In genomic region chr5:10768304-10768899, GRCh38 we compare ENCODE assay signal across 22 cellular contexts. TPM values are rescaled to one million over a fixed set of nuclear protein-coding genes. Genes with fewer than 3 reads are reported as not detected.
DNase-seq lines count a peak whose midpoint lies in the region; ATAC-seq and TF ChIP-seq lines count a peak whose summit lies in the region.
"Had no signal": no experiment of that assay in that cellular context is flagged by ENCODE, and none has a peak within 500 bp of the region (broad histone marks: within the 10 kb centered on the region; RNA-seq: fewer than 3 reads in every experiment).

No MANE protein-coding gene starts in this region.

- peak overlapping the region; percentile 17; the same call in 1 of the 2 replicates for H3K4me2 ChIP-seq in OCI-LY3 (ENCODE audit: low read length)
- H3K4me2 ChIP-seq: BLaER1, GM23338 had no signal

- no peaks in the 10 kb centered on the region for H3K79me2 ChIP-seq in OCI-LY3 (ENCODE audit: low read length)

- H3K27me3 ChIP-seq in OCI-LY3 (ENCODE audit: low read depth, low read length) (no peaks in the 10 kb centered on the region), esophagus muscularis mucosa (no peaks in the 10 kb centered on the region)
- H3K27me3 ChIP-seq: BLaER1, MG63, SJSA1 had no signal

- no peak for TF ChIP-seq EP300 in esophagus muscularis mucosa (IDR thresholded peaks at IDR 0.05)

- H3K9me3 Mint-ChIP-seq in activated CD8-positive, alpha-beta memory T cell treated with anti-CD3 and anti-CD28 coated beads, Interleukin-2, amount 10 ng/mL, durations not matched to agents 7 days and 5 days (ENCODE audit: low read depth) = no peaks in the 10 kb centered on the region
- H3K9me3 Mint-ChIP-seq in stimulated activated naive B cell treated with anti-CD40 and anti-IgM and Interleukin-4, amounts not matched to agents 10 μg/mL and 1 μg/mL and 100 μg/mL, for 72 hours = no peaks in the 10 kb centered on the region
- H3K9me3 Mint-ChIP-seq in natural killer cell treated with Interleukin-12 subunit alpha and Interleukin-12 subunit beta and Interleukin-15 and Interleukin-18, amount 100 ng/mL, for 72 hours = no peaks in the 10 kb centered on the region
- H3K9me3 Mint-ChIP-seq: CD4-positive, alpha-beta T cell; GM23338; H9 had no signal

- DNase-seq in activated CD8-positive, alpha-beta memory T cell treated with anti-CD3 and anti-CD28 coated beads, Interleukin-2, amount 10 ng/mL, durations not matched to agents 7 days and 5 days = peak; percentile 1
- no peak for DNase-seq in activated CD8-positive, alpha-beta memory T cell treated with anti-CD3 and anti-CD28 coated beads for 24 hours
- peak; percentile 34 for DNase-seq in NB4 (ENCODE audit: low read depth)
- no peak for DNase-seq in stimulated activated naive B cell treated with anti-CD40 and anti-IgM and Interleukin-4, amounts not matched to agents 10 μg/mL and 1 μg/mL and 100 μg/mL, for 72 hours
- DNase-seq in esophagus muscularis mucosa (ENCODE audit: extremely low spot score) = no peak
- no peak for DNase-seq in natural killer cell treated with Interleukin-12 subunit alpha and Interleukin-12 subunit beta and Interleukin-15 and Interleukin-18, amount 100 ng/mL, for 72 hours (ENCODE audit: low spot score)
- DNase-seq in NCI-H1417 treated with DMSO at 0.1 percent for 48 hours (lab: John Stamatoyannopoulos, UW) = no peak
- DNase-seq: CD4-positive, alpha-beta T cell; H9; KG1; MG63; NCI-H1105 treated with DMSO at 0.1 percent for 48 hours; NCI-H2029; NCI-H446 treated with DMSO at 0.1 percent for 48 hours; NCI-H526; NCI-H82; NK-92 treated with Interleukin-12 subunit alpha and Interleukin-12 subunit beta, amount 100 ng/mL, for 24 hours; PC-3 had no signal

- H3K36me3 Mint-ChIP-seq in activated CD8-positive, alpha-beta memory T cell treated with anti-CD3 and anti-CD28 coated beads, Interleukin-2, amount 10 ng/mL, durations not matched to agents 7 days and 5 days = no peaks in the 10 kb centered on the region
- H3K36me3 Mint-ChIP-seq in stimulated activated naive B cell treated with anti-CD40 and anti-IgM and Interleukin-4, amounts not matched to agents 10 μg/mL and 1 μg/mL and 100 μg/mL, for 72 hours = peaks cover 0 to 4% of the 10 kb centered on the region in 2 donors
- H3K36me3 Mint-ChIP-seq in natural killer cell treated with Interleukin-12 subunit alpha and Interleukin-12 subunit beta and Interleukin-15 and Interleukin-18, amount 100 ng/mL, for 72 hours = no peaks in the 10 kb centered on the region

- H4K20me1 ChIP-seq in OCI-LY3 (ENCODE audit: insufficient read depth, low read length) = no peaks in the 10 kb centered on the region
- H4K20me1 ChIP-seq: BLaER1 had no signal

- WGBS in esophagus muscularis mucosa = 72% methylated on average over 3 of the region's 3 CpGs

- H3K9me3 ChIP-seq in OCI-LY3 (ENCODE audit: insufficient read depth, low read length) = no peaks in the 10 kb centered on the region
- H3K9me3 ChIP-seq in esophagus muscularis mucosa = no peaks in the 10 kb centered on the region
- H3K9me3 ChIP-seq: BLaER1, MG63, SJSA1 had no signal

- no peak overlapping the region for H3K27ac ChIP-seq in OCI-LY3 (ENCODE audit: low read length)
- no peak overlapping the region for H3K27ac ChIP-seq in esophagus muscularis mucosa (replicated peaks in 1 of 4)
- H3K27ac ChIP-seq: BLaER1, SJSA1 had no signal

- no peak overlapping the region for H2AFZ ChIP-seq in OCI-LY3 (ENCODE audit: low read depth, low read length)
- H2AFZ ChIP-seq: GM23338 had no signal

- no peak for TF ChIP-seq CTCF in NB4 (IDR thresholded peaks at IDR 0.05; ENCODE audit: low read depth, low read length)
- TF ChIP-seq CTCF in OCI-LY3 (IDR thresholded peaks at IDR 0.05; ENCODE audit: low read depth, low read length) = peak; percentile 8; the same call in 1 of the 2 replicates
- TF ChIP-seq CTCF in esophagus muscularis mucosa (IDR thresholded peaks at IDR 0.05) = no peak

- no peak overlapping the region for H3K27ac Mint-ChIP-seq in activated CD8-positive, alpha-beta memory T cell treated with anti-CD3 and anti-CD28 coated beads, Interleukin-2, amount 10 ng/mL, durations not matched to agents 7 days and 5 days
- H3K27ac Mint-ChIP-seq in stimulated activated naive B cell treated with anti-CD40 and anti-IgM and Interleukin-4, amounts not matched to agents 10 μg/mL and 1 μg/mL and 100 μg/mL, for 72 hours = no peak overlapping the region
- H3K27ac Mint-ChIP-seq in natural killer cell treated with Interleukin-12 subunit alpha and Interleukin-12 subunit beta and Interleukin-15 and Interleukin-18, amount 100 ng/mL, for 72 hours = no peak overlapping the region
- H3K27ac Mint-ChIP-seq: CD4-positive, alpha-beta T cell; GM23338; H9 had no signal

- H3K9ac ChIP-seq in OCI-LY3 (ENCODE audit: low read length) = no peak overlapping the region
- H3K9ac ChIP-seq: BLaER1 had no signal

- intact Hi-C loops in esophagus muscularis mucosa (cut with DNase I) = no loop called here

- H3K36me3 ChIP-seq in OCI-LY3 (replicated peaks; ENCODE audit: low read depth, low read length) = no peaks in the 10 kb centered on the region
- H3K36me3 ChIP-seq in esophagus muscularis mucosa = no peaks in the 10 kb centered on the region
- H3K36me3 ChIP-seq: BLaER1, MG63, SJSA1 had no signal

- H3K27me3 Mint-ChIP-seq in activated CD8-positive, alpha-beta memory T cell treated with anti-CD3 and anti-CD28 coated beads, Interleukin-2, amount 10 ng/mL, durations not matched to agents 7 days and 5 days = peaks cover 10% of the 10 kb centered on the region
- peaks cover 12 to 13% of the 10 kb centered on the region in 2 donors for H3K27me3 Mint-ChIP-seq in stimulated activated naive B cell treated with anti-CD40 and anti-IgM and Interleukin-4, amounts not matched to agents 10 μg/mL and 1 μg/mL and 100 μg/mL, for 72 hours
- peaks cover 20 to 28% of the 10 kb centered on the region in 2 donors for H3K27me3 Mint-ChIP-seq in natural killer cell treated with Interleukin-12 subunit alpha and Interleukin-12 subunit beta and Interleukin-15 and Interleukin-18, amount 100 ng/mL, for 72 hours

- H3K4me3 ChIP-seq in NB4 (ENCODE audit: low read depth, low read length) (no peak overlapping the region), OCI-LY3 (ENCODE audit: low read length) (no peak overlapping the region), esophagus muscularis mucosa (no peak overlapping the region)
- H3K4me3 ChIP-seq: BLaER1, GM23338, MG63, SJSA1 had no signal

- CTCF ChIA-PET in activated CD8-positive, alpha-beta memory T cell treated with anti-CD3 and anti-CD28 coated beads, Interleukin-2, amount 10 ng/mL, durations not matched to agents 7 days and 5 days (lab: Charles Lee) = interaction anchor here (0.6 kb wide), 2 partner anchors 9 to 325 kb away, joined by 3 to 4 read pairs; no protein-coding TSS in a partner anchor

- no peak for TF ChIP-seq POLR2A in NB4 (IDR thresholded peaks at IDR 0.05; ENCODE audit: extremely low read depth, insufficient read length)
- TF ChIP-seq POLR2A in esophagus muscularis mucosa (IDR thresholded peaks at IDR 0.05; ENCODE audit: low read depth) = no peak

- H3K4me3 Mint-ChIP-seq in activated CD8-positive, alpha-beta memory T cell treated with anti-CD3 and anti-CD28 coated beads, Interleukin-2, amount 10 ng/mL, durations not matched to agents 7 days and 5 days = no peak overlapping the region
- H3K4me3 Mint-ChIP-seq in stimulated activated naive B cell treated with anti-CD40 and anti-IgM and Interleukin-4, amounts not matched to agents 10 μg/mL and 1 μg/mL and 100 μg/mL, for 72 hours = no peak overlapping the region
- H3K4me3 Mint-ChIP-seq in natural killer cell treated with Interleukin-12 subunit alpha and Interleukin-12 subunit beta and Interleukin-15 and Interleukin-18, amount 100 ng/mL, for 72 hours = no peak overlapping the region
- H3K4me3 Mint-ChIP-seq: CD4-positive, alpha-beta T cell; GM23338; H9 had no signal

- H3K4me1 ChIP-seq in OCI-LY3 (ENCODE audit: low read length) = peaks cover 11% of the 10 kb centered on the region
- H3K4me1 ChIP-seq in esophagus muscularis mucosa = no peaks in the 10 kb centered on the region
- H3K4me1 ChIP-seq: BLaER1 had no signal

- no peaks in the 10 kb centered on the region for H3K4me1 Mint-ChIP-seq in activated CD8-positive, alpha-beta memory T cell treated with anti-CD3 and anti-CD28 coated beads, Interleukin-2, amount 10 ng/mL, durations not matched to agents 7 days and 5 days
- peaks cover 21 to 32% of the 10 kb centered on the region in 2 donors for H3K4me1 Mint-ChIP-seq in stimulated activated naive B cell treated with anti-CD40 and anti-IgM and Interleukin-4, amounts not matched to agents 10 μg/mL and 1 μg/mL and 100 μg/mL, for 72 hours
- H3K4me1 Mint-ChIP-seq in natural killer cell treated with Interleukin-12 subunit alpha and Interleukin-12 subunit beta and Interleukin-15 and Interleukin-18, amount 100 ng/mL, for 72 hours (ENCODE audit: low read depth in 2 of 2) = no peaks in the 10 kb centered on the region
- H3K4me1 Mint-ChIP-seq: GM23338, H9 had no signal

- ATAC-seq in activated CD8-positive, alpha-beta memory T cell treated with anti-CD3 and anti-CD28 coated beads, Interleukin-2, amount 10 ng/mL, durations not matched to agents 7 days and 5 days = no peak
- ATAC-seq in stimulated activated naive B cell treated with anti-CD40 and anti-IgM and Interleukin-4, amounts not matched to agents 10 μg/mL and 1 μg/mL and 100 μg/mL, for 72 hours (replicated peaks) = peak; percentile 64 to 73
- no peak for ATAC-seq in natural killer cell treated with Interleukin-12 subunit alpha and Interleukin-12 subunit beta and Interleukin-15 and Interleukin-18, amount 100 ng/mL, for 72 hours
- ATAC-seq: GM23338, PC-3 had no signal

RNA-seq across cellular contexts. Expression of gene DAP, which starts 7.4 kb away (rescaled TPM):
- total RNA-seq in activated CD8-positive, alpha-beta memory T cell treated with anti-CD3 and anti-CD28 coated beads, Interleukin-2, amount 10 ng/mL, durations not matched to agents 7 days and 5 days = 10 to 100 TPM; 44.5 to 52.2 TPM
- total RNA-seq in esophagus muscularis mucosa = 10 to 100 TPM; 24.3 to 42.4 (median 37.0) TPM
- 10 to 100 TPM; 80.1 to 84.3 TPM for total RNA-seq in natural killer cell treated with Interleukin-12 subunit alpha and Interleukin-12 subunit beta and Interleukin-15 and Interleukin-18, amount 100 ng/mL, for 72 hours

Comparison
In these comparisons a context has a peak if more than half of its experiments do, and no peak if none do; other contexts are left out.
1. DNase-seq: peak in activated CD8-positive, alpha-beta memory T cell treated with anti-CD3 and anti-CD28 coated beads, Interleukin-2, amount 10 ng/mL, durations not matched to agents 7 days and 5 days (single experiment) and NB4 (single experiment); none in activated CD8-positive, alpha-beta memory T cell treated with anti-CD3 and anti-CD28 coated beads for 24 hours (single experiment), stimulated activated naive B cell treated with anti-CD40 and anti-IgM and Interleukin-4, amounts not matched to agents 10 μg/mL and 1 μg/mL and 100 μg/mL, for 72 hours (single experiment), esophagus muscularis mucosa (single experiment), natural killer cell treated with Interleukin-12 subunit alpha and Interleukin-12 subunit beta and Interleukin-15 and Interleukin-18, amount 100 ng/mL, for 72 hours (single experiment) and NCI-H1417 treated with DMSO at 0.1 percent for 48 hours (single experiment).
2. ATAC-seq: peak in stimulated activated naive B cell treated with anti-CD40 and anti-IgM and Interleukin-4, amounts not matched to agents 10 μg/mL and 1 μg/mL and 100 μg/mL, for 72 hours (2 of 2); none in activated CD8-positive, alpha-beta memory T cell treated with anti-CD3 and anti-CD28 coated beads, Interleukin-2, amount 10 ng/mL, durations not matched to agents 7 days and 5 days (single experiment) and natural killer cell treated with Interleukin-12 subunit alpha and Interleukin-12 subunit beta and Interleukin-15 and Interleukin-18, amount 100 ng/mL, for 72 hours (0 of 2).